Comparison of ENCODE assay signal across 10 cellular contexts in genomic region chr2:37570773-37571570, GRCh38.
DNase-seq lines count a peak whose midpoint lies in the region; ATAC-seq, FAIRE-seq and TF ChIP-seq lines count a peak whose summit lies in the region.
"Had no signal": no experiment of that assay in that cellular context is flagged by ENCODE, and none has a peak within 500 bp of the region (broad histone marks: within the 10 kb centered on the region; RNA-seq: fewer than 3 reads in every experiment).

No MANE protein-coding gene starts in this region.

- peak; percentile 89 for ATAC-seq in GM19023 (IDR thresholded peaks at IDR 0.05; ENCODE audit: unreplicated experiment)
- ATAC-seq in HG03108 (IDR thresholded peaks at IDR 0.05; ENCODE audit: unreplicated experiment): peak; percentile 75

- H4K12ac ChIP-seq in trophoblast cell (ENCODE audit: low read depth, low read length): no peak overlapping the region

- H2AK5ac ChIP-seq in trophoblast cell (ENCODE audit: low read length): no peak overlapping the region

- H3K4me3 Mint-ChIP-seq in astrocyte (ENCODE audit: unreplicated experiment): no peak overlapping the region
- H3K4me3 Mint-ChIP-seq: stimulated activated naive B cell treated with anti-CD40 and anti-IgM and Interleukin-4, amounts not matched to agents 10 μg/mL and 1 μg/mL and 100 μg/mL, for 72 hours had no signal

- H3K9ac ChIP-seq in astrocyte (ENCODE audit: low read length) (peak overlapping the region; percentile 73), trophoblast cell (ENCODE audit: low read length) (no peak overlapping the region)

- H3K4me3 ChIP-seq in AG04449 (ENCODE audit: low read depth, low read length): no peak overlapping the region
- no peak overlapping the region for H3K4me3 ChIP-seq in astrocyte (ENCODE audit: insufficient read depth, low read depth, low read length)
- H3K4me3 ChIP-seq in trophoblast cell (ENCODE audit: low read depth, low read length): no peak overlapping the region
- H3K4me3 ChIP-seq: cardiac muscle cell had no signal

- H2AFZ ChIP-seq in astrocyte (ENCODE audit: low read depth, low read length) (peak overlapping the region; percentile 18), trophoblast cell (ENCODE audit: insufficient read depth, low read length, poor library complexity) (no peak overlapping the region)

- H3K14ac ChIP-seq in trophoblast cell (ENCODE audit: low read length): no peak overlapping the region

- no peak overlapping the region for H2BK5ac ChIP-seq in trophoblast cell (ENCODE audit: low read depth, low read length, poor library complexity)

- no peak overlapping the region for H4K91ac ChIP-seq in trophoblast cell (ENCODE audit: low read depth, low read length)

- no CpG with 5 or more reads among the region's 6 CpGs for WGBS in trophoblast cell (ENCODE audit: extremely low coverage, insufficient coverage, insufficient read length)

- CTCF ChIA-PET in AG04449 (lab: Yijun Ruan, JAX): interaction anchor here (0.7 to 1.5 kb wide), 3 partner anchors 11 to 175 kb away, joined by 3 read pairs; no protein-coding TSS in a partner anchor

- H3K79me1 ChIP-seq in trophoblast cell (ENCODE audit: low read length): no peaks in the 10 kb centered on the region

- no peak for TF ChIP-seq CTCF in AG04449 (IDR thresholded peaks at IDR 0.05; ENCODE audit: insufficient read depth, low read length, missing control alignments)
- no peak for TF ChIP-seq CTCF in astrocyte (IDR thresholded peaks at IDR 0.05; ENCODE audit: insufficient read depth, low read depth, low read length)

- H3K9me3 ChIP-seq in astrocyte (ENCODE audit: insufficient read depth, low read depth, low read length): no peaks in the 10 kb centered on the region
- H3K9me3 ChIP-seq in trophoblast cell (ENCODE audit: insufficient read depth, low read depth, low read length): no peaks in the 10 kb centered on the region

- POLR2A ChIA-PET in AG04449 (lab: Yijun Ruan, JAX): interaction anchor here (1.7 kb wide), 1 partner anchor 54 kb away, joined by 4 read pairs; no protein-coding TSS in a partner anchor

- peaks cover 5% of the 10 kb centered on the region for H3K36me3 Mint-ChIP-seq in astrocyte (ENCODE audit: low read depth, unreplicated experiment)

- H3K4me1 ChIP-seq in astrocyte (ENCODE audit: insufficient read depth, low read length): peaks cover 60% of the 10 kb centered on the region
- H3K4me1 ChIP-seq in trophoblast cell (ENCODE audit: control insufficient read depth in 1 of 2, insufficient read depth in 2 of 2, low read length in 2 of 2): peaks cover 3 to 7% of the 10 kb centered on the region in 2 experiments

- DNase-seq in AG04449 (ENCODE audit: low read depth, low spot score): peak; percentile 58
- DNase-seq in astrocyte (ENCODE audit: low read depth): peak; percentile 96
- peak; percentile 86 for DNase-seq in trophoblast cell
- DNase-seq in NCI-H748 (lab: John Stamatoyannopoulos, UW; ENCODE audit: unreplicated experiment): no peak
- DNase-seq in NOMO-1 (lab: John Stamatoyannopoulos, UW; ENCODE audit: unreplicated experiment in 2 of 2): no peak
- DNase-seq in NCI-H1436 treated with DMSO at 0.1 percent for 48 hours (lab: John Stamatoyannopoulos, UW): no peak
- DNase-seq: stimulated activated naive B cell treated with anti-CD40 and anti-IgM and Interleukin-4, amounts not matched to agents 10 μg/mL and 1 μg/mL and 100 μg/mL, for 72 hours had no signal

- H3K4ac ChIP-seq in trophoblast cell (ENCODE audit: low read depth, low read length): no peak overlapping the region

- peak overlapping the region; percentile 51 for H3K4me2 ChIP-seq in astrocyte (ENCODE audit: low read length)
- no peak overlapping the region for H3K4me2 ChIP-seq in trophoblast cell (ENCODE audit: low read length)

- H4K20me1 ChIP-seq in astrocyte (ENCODE audit: insufficient read depth, low read length): no peaks in the 10 kb centered on the region

- H4K8ac ChIP-seq in trophoblast cell (ENCODE audit: low read depth, low read length): no peak overlapping the region

- H2BK12ac ChIP-seq in trophoblast cell (ENCODE audit: low read length): no peak overlapping the region

- H3K27ac ChIP-seq in astrocyte (ENCODE audit: low read depth, low read length) (peak overlapping the region; percentile 90), trophoblast cell (ENCODE audit: low read depth, low read length) (peak overlapping the region; percentile 40)
- H3K27ac ChIP-seq: cardiac muscle cell had no signal

- H3K27me3 Mint-ChIP-seq in astrocyte (ENCODE audit: low read depth, unreplicated experiment): no peaks in the 10 kb centered on the region

- no peak overlapping the region for H3K23ac ChIP-seq in trophoblast cell (ENCODE audit: low read length)

- no peak overlapping the region for H3K18ac ChIP-seq in trophoblast cell (ENCODE audit: low read length)

- H3K27me3 ChIP-seq in astrocyte (ENCODE audit: insufficient read depth, low read length) (no peaks in the 10 kb centered on the region), trophoblast cell (ENCODE audit: insufficient read depth, low read length) (no peaks in the 10 kb centered on the region)
- H3K27me3 ChIP-seq: cardiac muscle cell had no signal

- no peak overlapping the region for H2BK120ac ChIP-seq in trophoblast cell (ENCODE audit: insufficient read depth, low read length, poor library complexity)

- H3K79me2 ChIP-seq in astrocyte (ENCODE audit: insufficient read depth, low read length) (no peaks in the 10 kb centered on the region), trophoblast cell (ENCODE audit: control insufficient read depth, insufficient read depth, low read length, poor library complexity) (no peaks in the 10 kb centered on the region)

- peak overlapping the region; percentile 82 for H3K27ac Mint-ChIP-seq in astrocyte (ENCODE audit: unreplicated experiment)
- H3K27ac Mint-ChIP-seq: stimulated activated naive B cell treated with anti-CD40 and anti-IgM and Interleukin-4, amounts not matched to agents 10 μg/mL and 1 μg/mL and 100 μg/mL, for 72 hours had no signal

- no peak for FAIRE-seq in astrocyte (lab: Jason Lieb, UNC)

- H3K36me3 ChIP-seq in astrocyte (ENCODE audit: insufficient read depth, low read length): no peaks in the 10 kb centered on the region
- H3K36me3 ChIP-seq in trophoblast cell (ENCODE audit: control insufficient read depth in 1 of 2, insufficient read depth in 2 of 2, low read length in 2 of 2): no peaks in the 10 kb centered on the region
- H3K36me3 ChIP-seq: cardiac muscle cell had no signal

- H3K9me3 Mint-ChIP-seq in astrocyte (ENCODE audit: unreplicated experiment): peaks cover 12% of the 10 kb centered on the region
- H3K9me3 Mint-ChIP-seq: stimulated activated naive B cell treated with anti-CD40 and anti-IgM and Interleukin-4, amounts not matched to agents 10 μg/mL and 1 μg/mL and 100 μg/mL, for 72 hours had no signal

- peaks cover 46% of the 10 kb centered on the region for H3K4me1 Mint-ChIP-seq in astrocyte (ENCODE audit: low read depth, unreplicated experiment)

Comparison
In these comparisons a context has a peak if more than half of its experiments do, and no peak if none do; other contexts are left out.
1. DNase-seq: peak in AG04449 (single experiment), astrocyte (single experiment) and trophoblast cell (2 of 2); none in NCI-H748 (single experiment), NOMO-1 (0 of 2) and NCI-H1436 treated with DMSO at 0.1 percent for 48 hours (single experiment).